Comparison of ENCODE assay signal across 8 cellular contexts in the genomic region with DNA sequence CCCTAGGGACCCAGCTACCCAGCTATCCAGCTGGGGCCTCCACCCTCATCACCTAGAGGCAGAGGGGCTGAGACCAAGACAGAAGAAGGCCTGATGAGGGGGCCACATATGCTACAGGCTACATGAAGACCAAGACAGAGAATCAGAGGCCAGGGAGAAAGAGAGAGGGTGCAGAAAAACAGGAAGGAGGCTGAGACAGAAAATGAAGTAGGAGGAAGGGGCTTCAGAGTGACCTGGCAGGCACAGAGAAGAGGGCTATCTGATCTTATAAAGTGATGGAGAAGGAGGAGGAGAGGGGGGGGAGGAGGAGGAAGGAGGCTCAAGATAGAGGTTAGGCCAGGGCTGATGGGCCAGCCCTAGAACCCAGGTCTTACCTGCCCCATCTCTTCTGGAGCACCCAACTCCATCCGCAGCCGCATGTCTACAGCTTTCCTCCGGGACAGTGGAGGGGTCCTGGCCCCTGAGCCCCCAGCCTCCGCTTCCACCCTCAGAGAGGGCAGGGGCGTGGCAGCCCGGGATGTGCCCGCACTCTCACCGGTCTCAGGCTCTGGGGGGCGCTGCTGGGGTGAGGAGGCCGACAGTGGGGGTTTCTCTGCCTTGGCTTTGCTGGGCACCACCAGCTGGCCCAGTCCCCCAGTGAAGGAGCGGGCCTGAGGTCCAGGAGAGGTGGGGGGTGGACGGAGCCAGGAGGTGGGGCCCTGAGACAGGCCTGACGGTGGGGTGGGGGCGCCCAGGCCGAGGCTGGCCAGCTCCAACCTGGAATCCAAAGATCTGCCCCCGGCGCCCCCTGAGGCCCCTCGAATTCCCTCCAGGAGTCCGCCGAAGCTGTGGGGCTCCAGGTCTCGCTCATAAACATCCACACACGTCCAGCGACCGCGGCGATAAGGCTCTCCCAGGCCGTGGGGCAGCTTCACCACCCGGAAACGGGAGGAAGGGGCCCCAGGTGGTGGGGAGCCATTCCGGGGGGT. TPM values are rescaled to one million over a fixed set of nuclear protein-coding genes. Genes with fewer than 3 reads are reported as not detected.
DNase-seq lines count a peak whose midpoint lies in the region; ATAC-seq, FAIRE-seq and TF ChIP-seq lines count a peak whose summit lies in the region.

No MANE protein-coding gene starts in this region.

- H4K20me1 ChIP-seq in keratinocyte (ENCODE audit: control insufficient read depth, extremely low read depth, insufficient read depth, low read length): no peaks in the 10 kb centered on the region

- H3K27me3 ChIP-seq in HUES6 (ENCODE audit: control insufficient read depth, insufficient read depth, low read length) (no peaks in the 10 kb centered on the region), keratinocyte (ENCODE audit: control insufficient read depth, extremely low read depth, insufficient read depth, low read length) (no peaks in the 10 kb centered on the region)

- peak overlapping the region; percentile 80 for H3K27ac Mint-ChIP-seq in activated naive CD8-positive, alpha-beta T cell
- H3K27ac Mint-ChIP-seq in stimulated activated memory B cell treated with anti-CD40 and anti-IgM and Interleukin-4, amounts not matched to agents 10 μg/mL and 1 μg/mL and 100 μg/mL, for 72 hours: peak overlapping the region; percentile 87

- H3K9ac ChIP-seq in HUES6 (ENCODE audit: low read length): no peak overlapping the region
- peak overlapping the region; percentile 89 for H3K9ac ChIP-seq in keratinocyte (ENCODE audit: control insufficient read depth, extremely low read depth, insufficient read depth, low read length)

- H3K36me3 ChIP-seq in HUES6 (ENCODE audit: control insufficient read depth, insufficient read depth, low read length) (no peaks in the 10 kb centered on the region; the same call in 1 of the 2 replicates), keratinocyte (ENCODE audit: control insufficient read depth in 2 of 2, extremely low read depth in 1 of 2, insufficient read depth in 2 of 2, low read length in 2 of 2) (peaks cover 0 to 6% of the 10 kb centered on the region in 2 experiments)

- DNase-seq in AG08396 (ENCODE audit: low spot score): peak; percentile 55
- no peak for DNase-seq in keratinocyte (ENCODE audit: low read depth, low spot score)
- DNase-seq in T1000 (lab: John Stamatoyannopoulos, UW): no peak
- no peak for DNase-seq in mesenteric fat pad (ENCODE audit: low spot score)
- no peak for DNase-seq in NCI-H128 (lab: John Stamatoyannopoulos, UW; ENCODE audit: unreplicated experiment)

- H3K9me3 Mint-ChIP-seq in activated naive CD8-positive, alpha-beta T cell (ENCODE audit: low read depth): no peaks in the 10 kb centered on the region
- H3K9me3 Mint-ChIP-seq in stimulated activated memory B cell treated with anti-CD40 and anti-IgM and Interleukin-4, amounts not matched to agents 10 μg/mL and 1 μg/mL and 100 μg/mL, for 72 hours: no peaks in the 10 kb centered on the region

- H3K4me2 ChIP-seq in keratinocyte (ENCODE audit: control insufficient read depth, extremely low read depth, insufficient read depth, low read depth, low read length): peak overlapping the region; percentile 81

- H3K4me3 ChIP-seq in HUES6 (ENCODE audit: low read depth, low read length): peak overlapping the region; percentile 85; the same call in 1 of the 2 replicates
- peak overlapping the region; percentile 84 to 93 (median 89) for H3K4me3 ChIP-seq in keratinocyte (ENCODE audit: control insufficient read depth in 2 of 3, extremely low read depth in 1 of 3, insufficient read depth in 2 of 3, low read depth in 1 of 3, low read length in 3 of 3)

- H3K4me1 ChIP-seq in HUES6 (ENCODE audit: control insufficient read depth, insufficient read depth, low read length): peaks cover 17% of the 10 kb centered on the region
- peaks cover 33% of the 10 kb centered on the region for H3K4me1 ChIP-seq in keratinocyte (ENCODE audit: control insufficient read depth, extremely low read depth, insufficient read depth, low read length)

- no peak overlapping the region for H2AFZ ChIP-seq in keratinocyte (ENCODE audit: control insufficient read depth, low read length)

- H3K9me3 ChIP-seq in HUES6 (ENCODE audit: control insufficient read depth, insufficient read depth, low read depth, low read length) (no peaks in the 10 kb centered on the region), keratinocyte (ENCODE audit: control insufficient read depth, low read depth, low read length) (no peaks in the 10 kb centered on the region)

- no peak for FAIRE-seq in keratinocyte (lab: Jason Lieb, UNC)

- no peak overlapping the region for H3K27ac ChIP-seq in HUES6 (ENCODE audit: low read depth, low read length)
- no peak overlapping the region for H3K27ac ChIP-seq in keratinocyte (ENCODE audit: control insufficient read depth, insufficient read depth, low read length)

- peaks cover 33% of the 10 kb centered on the region for H3K79me2 ChIP-seq in keratinocyte (ENCODE audit: control insufficient read depth, insufficient read depth, low read length)

- H3K9me1 ChIP-seq in keratinocyte (ENCODE audit: control insufficient read depth, extremely low read depth, insufficient read depth, low read length): no peaks in the 10 kb centered on the region

- H3K4me1 Mint-ChIP-seq in activated naive CD8-positive, alpha-beta T cell (ENCODE audit: low read depth): peaks cover 44% of the 10 kb centered on the region
- H3K4me1 Mint-ChIP-seq in stimulated activated memory B cell treated with anti-CD40 and anti-IgM and Interleukin-4, amounts not matched to agents 10 μg/mL and 1 μg/mL and 100 μg/mL, for 72 hours: peaks cover 50% of the 10 kb centered on the region

- dilution Hi-C loops in keratinocyte (cut with MboI; ENCODE audit: extremely low pct_ligation_motif_present, low sequenced_read_pairs): no loop called here

- H3K27me3 Mint-ChIP-seq in activated naive CD8-positive, alpha-beta T cell: no peaks in the 10 kb centered on the region
- no peaks in the 10 kb centered on the region for H3K27me3 Mint-ChIP-seq in stimulated activated memory B cell treated with anti-CD40 and anti-IgM and Interleukin-4, amounts not matched to agents 10 μg/mL and 1 μg/mL and 100 μg/mL, for 72 hours

- no peak for ATAC-seq in stimulated activated memory B cell treated with anti-CD40 and anti-IgM and Interleukin-4, amounts not matched to agents 10 μg/mL and 1 μg/mL and 100 μg/mL, for 72 hours

- peaks cover 2% of the 10 kb centered on the region for H3K36me3 Mint-ChIP-seq in activated naive CD8-positive, alpha-beta T cell
- peaks cover 42% of the 10 kb centered on the region for H3K36me3 Mint-ChIP-seq in stimulated activated memory B cell treated with anti-CD40 and anti-IgM and Interleukin-4, amounts not matched to agents 10 μg/mL and 1 μg/mL and 100 μg/mL, for 72 hours

- peak overlapping the region; percentile 85 for H3K4me3 Mint-ChIP-seq in activated naive CD8-positive, alpha-beta T cell
- H3K4me3 Mint-ChIP-seq in stimulated activated memory B cell treated with anti-CD40 and anti-IgM and Interleukin-4, amounts not matched to agents 10 μg/mL and 1 μg/mL and 100 μg/mL, for 72 hours: peak overlapping the region; percentile 84

- peak; percentile 42 to 62 (median 61) for TF ChIP-seq CTCF in keratinocyte (optimal IDR thresholded peaks at IDR 0.05 in 1 of 3, IDR thresholded peaks at IDR 0.05 in 1 of 3, conservative IDR thresholded peaks at IDR 0.05 in 1 of 3; ENCODE audit: extremely low read depth in 1 of 3, insufficient read depth in 2 of 3, low read length in 3 of 3)

RNA-seq across cellular contexts. Expression of gene TSC22D4, which starts 1.8 kb away (rescaled TPM):
- polyA plus RNA-seq in keratinocyte: 8.4 to 16.6 TPM (median 9.1 TPM) in 3 replicates
- 7.3 TPM for polyA plus RNA-seq in keratinocyte (2011; ENCODE audit: low read depth)
- polyA plus RNA-seq in keratinocyte (2011; cell fraction: cytosol; rRNA removed): 9.4 and 20.9 TPM in 2 replicates
- 22.5 and 30.0 TPM in 2 replicates for polyA plus RNA-seq in keratinocyte (2011; cell fraction: nucleus; rRNA removed)
- 23.1 and 23.2 TPM in 2 replicates for polyA plus RNA-seq in keratinocyte (2012; ENCODE audit: low replicate concordance)
- 6.6 to 18.2 TPM (median 7.0 TPM) in 3 replicates for polyA minus RNA-seq in keratinocyte
- polyA minus RNA-seq in keratinocyte (2011; cell fraction: cytosol; rRNA and poly(A)+ RNA removed): 31.5 TPM
- 14.6 and 17.1 TPM in 2 replicates for polyA minus RNA-seq in keratinocyte (2011; cell fraction: nucleus; rRNA and poly(A)+ RNA removed)
- 42.4 TPM for total RNA-seq in mesenteric fat pad

RNA-seq across cellular contexts. Expression of gene NYAP1, which starts 6.5 kb away (rescaled TPM):
- polyA plus RNA-seq in keratinocyte: 0.16 to 0.48 TPM (median 0.16 TPM) in 3 replicates
- polyA plus RNA-seq in keratinocyte (2011; ENCODE audit: low read depth): not detected
- polyA plus RNA-seq in keratinocyte (2011; cell fraction: cytosol; rRNA removed): 0.06 and 0.48 TPM in 2 replicates
- 0.37 and 1.0 TPM in 2 replicates for polyA plus RNA-seq in keratinocyte (2011; cell fraction: nucleus; rRNA removed)
- 0.36 TPM in 1 of 2 replicates, not detected in the other for polyA plus RNA-seq in keratinocyte (2012; ENCODE audit: low replicate concordance)
- not detected in 3 replicates for polyA minus RNA-seq in keratinocyte
- polyA minus RNA-seq in keratinocyte (2011; cell fraction: cytosol; rRNA and poly(A)+ RNA removed): 1.9 TPM
- polyA minus RNA-seq in keratinocyte (2011; cell fraction: nucleus; rRNA and poly(A)+ RNA removed): 0.23 and 0.42 TPM in 2 replicates
- 1.2 TPM for total RNA-seq in mesenteric fat pad

RNA-seq across cellular contexts. Expression of gene SPACDR, which starts 13.1 kb away (rescaled TPM):
- polyA plus RNA-seq in keratinocyte: 0.24 to 0.54 TPM (median 0.37 TPM) in 3 replicates
- polyA plus RNA-seq in keratinocyte (2011; ENCODE audit: low read depth): not detected
- polyA plus RNA-seq in keratinocyte (2011; cell fraction: cytosol; rRNA removed): 0.61 and 0.64 TPM in 2 replicates
- 2.1 TPM in 2 replicates for polyA plus RNA-seq in keratinocyte (2011; cell fraction: nucleus; rRNA removed)
- polyA plus RNA-seq in keratinocyte (2012; ENCODE audit: low replicate concordance): 0.30 and 1.3 TPM in 2 replicates
- 0.53 to 1.7 TPM (median 1.4 TPM) in 3 replicates for polyA minus RNA-seq in keratinocyte
- polyA minus RNA-seq in keratinocyte (2011; cell fraction: cytosol; rRNA and poly(A)+ RNA removed): not detected
- not detected in 2 replicates for polyA minus RNA-seq in keratinocyte (2011; cell fraction: nucleus; rRNA and poly(A)+ RNA removed)
- total RNA-seq in mesenteric fat pad: 0.96 TPM

RNA-seq across cellular contexts. Expression of gene PPP1R35, which starts 40.9 kb away (rescaled TPM):
- polyA plus RNA-seq in keratinocyte: 12.2 to 15.3 TPM (median 13.3 TPM) in 3 replicates
- 2.2 TPM for polyA plus RNA-seq in keratinocyte (2011; ENCODE audit: low read depth)
- polyA plus RNA-seq in keratinocyte (2011; cell fraction: cytosol; rRNA removed): 7.4 and 15.5 TPM in 2 replicates
- polyA plus RNA-seq in keratinocyte (2011; cell fraction: nucleus; rRNA removed): 18.8 and 27.4 TPM in 2 replicates
- 21.6 and 22.8 TPM in 2 replicates for polyA plus RNA-seq in keratinocyte (2012; ENCODE audit: low replicate concordance)
- polyA minus RNA-seq in keratinocyte: 2.2 to 3.6 TPM (median 3.1 TPM) in 3 replicates
- 21.1 TPM for polyA minus RNA-seq in keratinocyte (2011; cell fraction: cytosol; rRNA and poly(A)+ RNA removed)
- polyA minus RNA-seq in keratinocyte (2011; cell fraction: nucleus; rRNA and poly(A)+ RNA removed): 4.0 and 5.8 TPM in 2 replicates
- 24.8 TPM for total RNA-seq in mesenteric fat pad

RNA-seq across cellular contexts. Expression of gene MEPCE, which starts 47.6 kb away (rescaled TPM):
- 10.6 to 14.7 TPM (median 10.8 TPM) in 3 replicates for polyA plus RNA-seq in keratinocyte
- polyA plus RNA-seq in keratinocyte (2011; ENCODE audit: low read depth): 7.9 TPM
- polyA plus RNA-seq in keratinocyte (2011; cell fraction: cytosol; rRNA removed): 6.6 and 10.3 TPM in 2 replicates
- polyA plus RNA-seq in keratinocyte (2011; cell fraction: nucleus; rRNA removed): 20.1 and 26.0 TPM in 2 replicates
- 19.7 and 22.2 TPM in 2 replicates for polyA plus RNA-seq in keratinocyte (2012; ENCODE audit: low replicate concordance)
- polyA minus RNA-seq in keratinocyte: 18.5 to 33.5 TPM (median 19.0 TPM) in 3 replicates
- 18.2 TPM for polyA minus RNA-seq in keratinocyte (2011; cell fraction: cytosol; rRNA and poly(A)+ RNA removed)
- 15.1 and 15.7 TPM in 2 replicates for polyA minus RNA-seq in keratinocyte (2011; cell fraction: nucleus; rRNA and poly(A)+ RNA removed)
- 25.9 TPM for total RNA-seq in mesenteric fat pad
